ENCODE assay signal across 13 cellular contexts in genomic region chr4:185744127-185744865, GRCh38.
"Had no signal": no experiment of that assay in that cellular context is flagged by ENCODE, and none has a peak within 500 bp of the region (broad histone marks: within the 10 kb centered on the region; RNA-seq: fewer than 3 reads in every experiment).

No MANE protein-coding gene starts in this region.

- H3K4me3 ChIP-seq: cardiac muscle cell, esophagus squamous epithelium, lower lobe of right lung, pancreas, spleen had no signal

- DNase-seq: activated CD4-positive, alpha-beta memory T cell treated with anti-CD3 and anti-CD28 coated beads for 36 hours; activated CD8-positive, alpha-beta memory T cell treated with anti-CD3 and anti-CD28 coated beads, Interleukin-2, amount 10 ng/mL, durations not matched to agents 7 days and 5 days; dermis blood vessel endothelial cell; effector memory CD4-positive, alpha-beta T cell; esophagus squamous epithelium; hippocampal formation; left cardiac atrium; lower lobe of right lung; pancreas; spleen; stimulated activated CD4-positive, alpha-beta T cell treated with anti-CD3 and anti-CD28 coated beads, Interleukin-4, amount 100 ng/mL, for 4 hours had no signal

- H3K27ac ChIP-seq: cardiac muscle cell, esophagus squamous epithelium, lower lobe of right lung, neutrophil, spleen had no signal

- H3K9me3 ChIP-seq: esophagus squamous epithelium, lower lobe of right lung, neutrophil, pancreas, spleen had no signal

- H3K36me3 ChIP-seq: esophagus squamous epithelium, lower lobe of right lung, neutrophil, pancreas, spleen had no signal

- H3K27me3 ChIP-seq: cardiac muscle cell, esophagus squamous epithelium, pancreas, spleen had no signal
